In the genomic region with DNA sequence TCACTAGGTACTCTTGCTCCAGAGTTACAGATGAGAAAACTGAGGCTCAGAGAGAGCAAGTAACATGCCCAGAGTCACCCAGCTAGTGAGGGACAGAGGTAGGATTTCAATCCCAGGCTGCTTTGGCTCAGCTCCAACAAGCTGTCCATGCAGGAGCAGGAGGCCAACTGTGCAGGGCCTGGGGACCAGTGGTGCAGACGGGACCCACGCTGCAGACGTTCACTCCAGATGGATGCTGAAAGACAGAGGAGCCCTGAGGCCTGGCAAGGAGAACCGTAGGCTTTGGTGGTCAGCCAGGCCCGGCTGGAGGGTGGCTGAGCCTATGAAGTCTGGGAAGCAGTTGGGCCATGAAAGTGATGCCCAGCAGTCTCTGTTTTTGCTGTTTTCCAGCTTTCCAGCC, we compare ENCODE assay signal across 14 cellular contexts.
DNase-seq lines count a peak whose midpoint lies in the region; ATAC-seq and TF ChIP-seq lines count a peak whose summit lies in the region.
"Had no signal": no experiment of that assay in that cellular context is flagged by ENCODE, and none has a peak within 500 bp of the region (broad histone marks: within the 10 kb centered on the region; RNA-seq: fewer than 3 reads in every experiment).

No MANE protein-coding gene starts in this region.

- ATAC-seq in mucosa of descending colon (peak; percentile 15), T-helper 17 cell (no peak), HG02973 (IDR thresholded peaks at IDR 0.05; ENCODE audit: unreplicated experiment) (no peak)
- no peak for ATAC-seq in activated CD4-positive, CD25-positive, alpha-beta regulatory T cell treated with anti-CD3 and anti-CD28 coated beads, Interleukin-2, amount 50 U/mL, for 24 hours

- peaks cover 3% of the 10 kb centered on the region for H3K36me3 Mint-ChIP-seq in T-helper 17 cell (ENCODE audit: low read depth)

- no peaks in the 10 kb centered on the region for H3K9me3 ChIP-seq in esophagus squamous epithelium
- H3K9me3 ChIP-seq in mucosa of descending colon = no peaks in the 10 kb centered on the region
- H3K9me3 ChIP-seq in tibial artery = no peaks in the 10 kb centered on the region
- H3K9me3 ChIP-seq in T-helper 17 cell (ENCODE audit: control insufficient read depth, low read length, poor library complexity, severe bottlenecking) = no peaks in the 10 kb centered on the region

- peaks cover 3 to 54% (median 40%) of the 10 kb centered on the region in 3 donors for H3K4me1 ChIP-seq in esophagus squamous epithelium
- H3K4me1 ChIP-seq in mucosa of descending colon (ENCODE audit: low read depth) = peaks cover 4% of the 10 kb centered on the region
- H3K4me1 ChIP-seq in tibial artery = peaks cover 0 to 66% (median 59%) of the 10 kb centered on the region in 4 donors

- TF ChIP-seq CTCF in esophagus squamous epithelium (IDR thresholded peaks at IDR 0.05) (no peak), mucosa of descending colon (IDR thresholded peaks at IDR 0.05) (no peak), tibial artery (IDR thresholded peaks at IDR 0.05) (no peak)

- H3K36me3 ChIP-seq in esophagus squamous epithelium (no peaks in the 10 kb centered on the region), mucosa of descending colon (ENCODE audit: low read depth) (no peaks in the 10 kb centered on the region), tibial artery (no peaks in the 10 kb centered on the region)
- H3K36me3 ChIP-seq: SJSA1 had no signal

- DNase-seq in SK-N-DZ (ENCODE audit: low spot score) (peak; percentile 24), esophagus squamous epithelium (lab: John Stamatoyannopoulos, UW) (no peak), mucosa of descending colon (no peak), tibial artery (peak; percentile 75 to 85), CD1c-positive myeloid dendritic cell (ENCODE audit: extremely low spot score) (no peak), T-helper 17 cell (no peak)
- DNase-seq: activated CD4-positive, alpha-beta T cell treated with anti-CD3 and anti-CD28 coated beads for 4 hours; activated gamma-delta T cell; COR-L47; H9 had no signal

- peaks cover 34% of the 10 kb centered on the region for H3K27me3 Mint-ChIP-seq in T-helper 17 cell

- intact Hi-C loops in esophagus squamous epithelium (cut with DNase I) = no loop called here
- intact Hi-C loops in mucosa of descending colon (cut with DNase I, micrococcal nuclease) = no loop called here
- intact Hi-C loops in tibial artery (cut with DNase I; ENCODE audit: low total_unique reads) = loop anchor here (5.0 kb wide), 1 partner anchor 44 kb away; no protein-coding TSS in a partner anchor

- no peak overlapping the region for H3K4me3 Mint-ChIP-seq in T-helper 17 cell
- H3K4me3 Mint-ChIP-seq: H9 had no signal

- TF ChIP-seq POLR2A in esophagus squamous epithelium (IDR thresholded peaks at IDR 0.05) = no peak

- H3K4me1 Mint-ChIP-seq in T-helper 17 cell = no peaks in the 10 kb centered on the region

- no peak overlapping the region for H3K27ac Mint-ChIP-seq in T-helper 17 cell
- H3K27ac Mint-ChIP-seq: H9 had no signal

- H3K27ac ChIP-seq in esophagus squamous epithelium (peak overlapping the region in 3 of 4 donors; percentile 71 to 81 (median 80)), tibial artery (peak overlapping the region; percentile 89 to 90)
- H3K27ac ChIP-seq: SJSA1 had no signal

- WGBS in esophagus squamous epithelium, 2 donors = 67 to 72% methylated on average over 3 of the region's 5 CpGs

- H3K4me3 ChIP-seq in esophagus squamous epithelium (no peak overlapping the region), mucosa of descending colon (no peak overlapping the region), tibial artery (no peak overlapping the region)
- H3K4me3 ChIP-seq: SJSA1, smooth muscle cell had no signal

- H3K27me3 ChIP-seq in esophagus squamous epithelium = peaks cover 0 to 5% (median 0%) of the 10 kb centered on the region in 4 donors
- no peaks in the 10 kb centered on the region for H3K27me3 ChIP-seq in tibial artery
- H3K27me3 ChIP-seq: SJSA1 had no signal

Comparison
In these comparisons a context has a peak if more than half of its experiments do, and no peak if none do; other contexts are left out.
1. DNase-seq: peak in SK-N-DZ (single experiment) and tibial artery (2 of 2); none in esophagus squamous epithelium (single experiment), mucosa of descending colon (0 of 3), CD1c-positive myeloid dendritic cell (single experiment) and T-helper 17 cell (0 of 3).